Comparison of ENCODE assay signal across 32 cellular contexts in the genomic region with DNA sequence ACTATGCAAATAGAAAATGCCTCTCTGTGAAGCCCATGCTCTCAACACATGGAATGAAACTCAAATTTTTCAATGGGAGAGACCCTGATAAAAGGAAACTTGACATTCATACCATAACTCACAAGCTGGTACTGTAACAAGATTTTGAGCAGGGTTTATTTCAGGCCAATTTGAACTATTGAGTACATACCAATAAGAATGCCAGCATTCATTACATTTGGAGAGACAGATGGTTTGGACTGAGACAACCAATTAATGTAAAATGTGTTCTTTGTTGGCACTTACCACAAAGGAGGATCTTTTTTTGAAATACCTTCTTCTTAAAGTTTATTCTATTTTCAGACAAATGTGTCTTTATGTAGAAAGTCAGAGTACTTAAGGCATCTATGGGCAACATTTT.
"Had no signal": no experiment of that assay in that cellular context is flagged by ENCODE, and none has a peak within 500 bp of the region (broad histone marks: within the 10 kb centered on the region; RNA-seq: fewer than 3 reads in every experiment).

No MANE protein-coding gene starts in this region.

- H3K9me3 ChIP-seq: adrenal gland, esophagus squamous epithelium had no signal

- H3K4me1 Mint-ChIP-seq: activated CD4-positive, alpha-beta T cell treated with anti-CD3 and anti-CD28 coated beads for 36 hours; activated CD4-positive, alpha-beta T cell treated with anti-CD3 and anti-CD28 coated beads, Interleukin-2, amount 10 ng/mL, durations not matched to agents 24 days and 14 days; activated CD8-positive, alpha-beta memory T cell treated with anti-CD3 and anti-CD28 coated beads, Interleukin-2, amount 10 ng/mL, durations not matched to agents 7 days and 5 days; activated naive CD4-positive, alpha-beta T cell treated with anti-CD3 and anti-CD28 coated beads, Interleukin-2, amount 50 U/mL, for 24 hours; activated naive CD8-positive, alpha-beta T cell treated with anti-CD3 and anti-CD28 coated beads for 36 hours; activated naive CD8-positive, alpha-beta T cell treated with anti-CD3 and anti-CD28 coated beads, Interleukin-2, amount 50 U/mL, for 24 hours had no signal

- H3K36me3 ChIP-seq: adrenal gland, esophagus squamous epithelium had no signal

- H3K27me3 ChIP-seq: adrenal gland, body of pancreas, esophagus squamous epithelium had no signal

- H3K36me3 Mint-ChIP-seq: activated CD4-positive, alpha-beta memory T cell treated with anti-CD3 and anti-CD28 coated beads for 36 hours; activated CD8-positive, alpha-beta memory T cell treated with anti-CD3 and anti-CD28 coated beads, Interleukin-2, amount 10 ng/mL, durations not matched to agents 7 days and 5 days; activated naive CD4-positive, alpha-beta T cell treated with anti-CD3 and anti-CD28 coated beads, Interleukin-2, amount 50 U/mL, for 24 hours; activated naive CD8-positive, alpha-beta T cell treated with anti-CD3 and anti-CD28 coated beads for 36 hours had no signal

- H3K4me3 ChIP-seq: adrenal gland, body of pancreas, esophagus squamous epithelium had no signal

- H3K27ac ChIP-seq: adrenal gland, body of pancreas, esophagus squamous epithelium had no signal

- H3K27ac Mint-ChIP-seq: activated CD4-positive, alpha-beta memory T cell treated with anti-CD3 and anti-CD28 coated beads for 36 hours; activated CD4-positive, alpha-beta T cell treated with anti-CD3 and anti-CD28 coated beads for 36 hours; activated CD4-positive, alpha-beta T cell treated with anti-CD3 and anti-CD28 coated beads, Interleukin-2, amount 10 ng/mL, durations not matched to agents 24 days and 14 days; activated CD8-positive, alpha-beta memory T cell treated with anti-CD3 and anti-CD28 coated beads, Interleukin-2, amount 10 ng/mL, durations not matched to agents 7 days and 5 days; activated CD8-positive, alpha-beta T cell treated with anti-CD3 and anti-CD28 coated beads, Interleukin-2, amount 10 ng/mL, durations not matched to agents 7 days and 5 days; activated naive CD4-positive, alpha-beta T cell treated with anti-CD3 and anti-CD28 coated beads for 36 hours; activated naive CD4-positive, alpha-beta T cell treated with anti-CD3 and anti-CD28 coated beads, Interleukin-2, amount 50 U/mL, for 24 hours; activated naive CD8-positive, alpha-beta T cell treated with anti-CD3 and anti-CD28 coated beads for 36 hours; activated naive CD8-positive, alpha-beta T cell treated with anti-CD3 and anti-CD28 coated beads, Interleukin-2, amount 50 U/mL, for 24 hours; activated T-helper 1 cell treated with anti-CD3 and anti-CD28 coated beads, Interleukin-12 subunit alpha, Interleukin-12 subunit beta, Interleukin-2, Interleukin-4 antibody, amounts not matched to agents 30 ng/mL and 10 ng/mL and 1 ng/mL, durations not matched to agents 14 hours and 24 hours and 36 hours; activated T-helper 2 cell treated with anti-CD3 and anti-CD28 coated beads, Interferon-gamma antibody, Interleukin-2, Interleukin-4, amounts not matched to agents 10 μg/mL and 5 μg/mL and 100 μg/mL, durations not matched to agents 14 hours and 24 hours and 36 hours had no signal

- ATAC-seq: activated CD4-positive, alpha-beta T cell treated with anti-CD3 and anti-CD28 coated beads for 36 hours; activated CD8-positive, alpha-beta memory T cell treated with anti-CD3 and anti-CD28 coated beads, Interleukin-2, amount 10 ng/mL, durations not matched to agents 7 days and 5 days; activated CD8-positive, alpha-beta T cell treated with anti-CD3 and anti-CD28 coated beads, Interleukin-2, amount 10 ng/mL, durations not matched to agents 7 days and 5 days; activated naive CD8-positive, alpha-beta T cell treated with anti-CD3 and anti-CD28 coated beads, Interleukin-2, amount 50 U/mL, for 24 hours; body of pancreas had no signal

- FAIRE-seq: colon, endometrium, frontal cortex had no signal

- H3K4me3 Mint-ChIP-seq: activated CD4-positive, alpha-beta memory T cell treated with anti-CD3 and anti-CD28 coated beads for 36 hours; activated CD4-positive, alpha-beta T cell treated with anti-CD3 and anti-CD28 coated beads for 36 hours; activated CD4-positive, alpha-beta T cell treated with anti-CD3 and anti-CD28 coated beads, Interleukin-2, amount 10 ng/mL, durations not matched to agents 24 days and 14 days; activated CD8-positive, alpha-beta memory T cell treated with anti-CD3 and anti-CD28 coated beads, Interleukin-2, amount 10 ng/mL, durations not matched to agents 7 days and 5 days; activated CD8-positive, alpha-beta T cell treated with anti-CD3 and anti-CD28 coated beads, Interleukin-2, amount 10 ng/mL, durations not matched to agents 7 days and 5 days; activated naive CD4-positive, alpha-beta T cell treated with anti-CD3 and anti-CD28 coated beads for 36 hours; activated naive CD4-positive, alpha-beta T cell treated with anti-CD3 and anti-CD28 coated beads, Interleukin-2, amount 50 U/mL, for 24 hours; activated naive CD8-positive, alpha-beta T cell treated with anti-CD3 and anti-CD28 coated beads for 36 hours; activated naive CD8-positive, alpha-beta T cell treated with anti-CD3 and anti-CD28 coated beads, Interleukin-2, amount 50 U/mL, for 24 hours; activated T-helper 1 cell treated with anti-CD3 and anti-CD28 coated beads, Interleukin-12 subunit alpha, Interleukin-12 subunit beta, Interleukin-2, Interleukin-4 antibody, amounts not matched to agents 30 ng/mL and 10 ng/mL and 1 ng/mL, durations not matched to agents 14 hours and 24 hours and 36 hours had no signal

- H3K9me3 Mint-ChIP-seq: activated CD4-positive, alpha-beta T cell treated with anti-CD3 and anti-CD28 coated beads, Interleukin-2, amount 10 ng/mL, durations not matched to agents 24 days and 14 days had no signal

- DNase-seq: activated CD4-positive, alpha-beta memory T cell treated with anti-CD3 and anti-CD28 coated beads for 36 hours; activated CD4-positive, alpha-beta T cell treated with anti-CD3 and anti-CD28 coated beads for 36 hours; activated CD4-positive, alpha-beta T cell treated with anti-CD3 and anti-CD28 coated beads, Interleukin-2, amount 10 ng/mL, durations not matched to agents 24 days and 14 days; activated CD4-positive, CD25-positive, alpha-beta regulatory T cell; activated CD4-positive, CD25-positive, alpha-beta regulatory T cell treated with anti-CD3 and anti-CD28 coated beads, Interleukin-2, amount 50 U/mL, for 72 hours; activated CD8-positive, alpha-beta memory T cell treated with anti-CD3 and anti-CD28 coated beads, Interleukin-2, amount 10 ng/mL, durations not matched to agents 7 days and 5 days; activated CD8-positive, alpha-beta memory T cell treated with anti-CD3 and anti-CD28 coated beads, Interleukin-2, amount 50 U/mL, for 4 hours; activated CD8-positive, alpha-beta T cell treated with anti-CD3 and anti-CD28 coated beads, Interleukin-2, amount 10 ng/mL, durations not matched to agents 7 days and 5 days; activated effector memory CD4-positive, alpha-beta T cell treated with anti-CD3 and anti-CD28 coated beads, Interleukin-2, amount 50 U/mL, for 16 hours; activated naive CD4-positive, alpha-beta T cell treated with anti-CD3 and anti-CD28 coated beads for 36 hours; activated naive CD8-positive, alpha-beta T cell treated with anti-CD3 and anti-CD28 coated beads for 36 hours; activated naive CD8-positive, alpha-beta T cell treated with anti-CD3 and anti-CD28 coated beads, Interleukin-2, amount 50 U/mL, for 24 hours; activated T-cell treated with anti-CD3 and anti-CD28 coated beads, Interleukin-2, amount 50 U/mL, for 1 hour; activated T-cell treated with anti-CD3 and anti-CD28 coated beads, Interleukin-2, amount 50 U/mL, for 48 hours; adrenal gland; amygdala; aorta; body of pancreas; caudate nucleus; cortex of kidney; effector CD8-positive, alpha-beta T cell; erythroblast; esophagus squamous epithelium; head of caudate nucleus; hypothalamus; T-helper 2 cell had no signal

- H3K27me3 Mint-ChIP-seq: activated CD4-positive, alpha-beta memory T cell treated with anti-CD3 and anti-CD28 coated beads for 36 hours; activated CD4-positive, alpha-beta T cell treated with anti-CD3 and anti-CD28 coated beads for 36 hours; activated CD4-positive, alpha-beta T cell treated with anti-CD3 and anti-CD28 coated beads, Interleukin-2, amount 10 ng/mL, durations not matched to agents 24 days and 14 days; activated CD8-positive, alpha-beta memory T cell treated with anti-CD3 and anti-CD28 coated beads, Interleukin-2, amount 10 ng/mL, durations not matched to agents 7 days and 5 days; activated naive CD4-positive, alpha-beta T cell treated with anti-CD3 and anti-CD28 coated beads, Interleukin-2, amount 50 U/mL, for 24 hours; activated naive CD8-positive, alpha-beta T cell treated with anti-CD3 and anti-CD28 coated beads for 36 hours; activated naive CD8-positive, alpha-beta T cell treated with anti-CD3 and anti-CD28 coated beads, Interleukin-2, amount 50 U/mL, for 24 hours had no signal

- H3K4me1 ChIP-seq: adrenal gland, body of pancreas, esophagus squamous epithelium had no signal
